In the genomic region with DNA sequence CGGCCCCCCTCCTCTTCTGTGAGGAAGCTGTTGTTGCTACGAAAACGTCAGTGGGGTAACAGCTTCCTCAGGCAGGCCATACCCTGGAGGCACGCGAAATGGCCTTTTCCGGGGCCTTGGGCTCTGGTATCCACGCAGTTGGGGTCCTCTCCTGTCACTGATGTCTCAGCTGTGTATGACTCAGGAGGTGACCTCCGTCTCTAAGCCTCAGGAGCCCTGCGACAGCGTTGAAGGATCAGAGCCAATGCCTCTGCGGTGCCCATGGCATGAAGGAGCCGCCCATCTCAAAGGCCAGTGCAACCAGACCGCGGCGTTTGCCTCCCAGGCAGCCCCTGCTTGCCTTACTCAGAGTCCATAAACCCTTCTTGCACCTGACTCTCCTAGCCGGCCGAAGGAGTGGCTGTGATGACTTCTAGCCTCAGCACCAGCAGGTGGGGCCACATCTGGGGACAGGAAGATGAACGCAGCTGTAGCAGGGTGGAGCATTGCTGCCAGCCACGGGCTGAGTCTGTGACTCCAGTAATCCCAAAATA, we compare ENCODE assay signal across 8 cellular contexts. TPM values are rescaled to one million over a fixed set of nuclear protein-coding genes. Genes with fewer than 3 reads are reported as not detected.
A peak's percentile ranks its signal among the peaks of the same experiment; 100 is the strongest.
DNase-seq lines count a peak whose midpoint lies in the region; ATAC-seq, FAIRE-seq and TF ChIP-seq lines count a peak whose summit lies in the region.

No MANE protein-coding gene starts in this region.

- FAIRE-seq in astrocyte (lab: Jason Lieb, UNC) = no peak

- DNase-seq in AG09309 (ENCODE audit: low read depth) = no peak
- peak; percentile 94 for DNase-seq in NAMALWA (ENCODE audit: low spot score)
- DNase-seq in astrocyte (ENCODE audit: low read depth) = no peak
- DNase-seq in effector CD8-positive, alpha-beta T cell (lab: John Stamatoyannopoulos, UW) = no peak

- H2AFZ ChIP-seq in astrocyte (ENCODE audit: low read depth, low read length) = peak overlapping the region; percentile 59

- ATAC-seq in HG02588 (IDR thresholded peaks at IDR 0.05; ENCODE audit: unreplicated experiment) (peak; percentile 5), GM19467 (IDR thresholded peaks at IDR 0.05; ENCODE audit: unreplicated experiment) (no peak)

- peaks cover 3% of the 10 kb centered on the region for H3K36me3 Mint-ChIP-seq in astrocyte (ENCODE audit: low read depth, unreplicated experiment)

- TF ChIP-seq CTCF in AG09309 (IDR thresholded peaks at IDR 0.05; ENCODE audit: control insufficient read depth, insufficient read depth, low read depth, low read length, missing control alignments) (no peak), astrocyte (IDR thresholded peaks at IDR 0.05; ENCODE audit: insufficient read depth, low read depth, low read length) (no peak)

- H3K36me3 ChIP-seq in astrocyte (ENCODE audit: insufficient read depth, low read length) = no peaks in the 10 kb centered on the region
- H3K36me3 ChIP-seq in mesodermal cell (ENCODE audit: control insufficient read depth, insufficient read depth, low read length) = peaks cover 17% of the 10 kb centered on the region

- H3K4me1 Mint-ChIP-seq in astrocyte (ENCODE audit: low read depth, unreplicated experiment) = peaks cover 4% of the 10 kb centered on the region

- peak; percentile 26 for TF ChIP-seq POLR2A in GM10847 (IDR thresholded peaks at IDR 0.05; ENCODE audit: extremely low read depth, insufficient read length)

- H3K27ac Mint-ChIP-seq in astrocyte (ENCODE audit: unreplicated experiment) = no peak overlapping the region

- peaks cover 19% of the 10 kb centered on the region for H3K4me1 ChIP-seq in astrocyte (ENCODE audit: insufficient read depth, low read length)
- H3K4me1 ChIP-seq in mesodermal cell (ENCODE audit: control insufficient read depth, insufficient read depth, low read length, poor library complexity, severe bottlenecking) = peaks cover 5% of the 10 kb centered on the region

- H3K27me3 ChIP-seq in astrocyte (ENCODE audit: insufficient read depth, low read length) = no peaks in the 10 kb centered on the region

- H3K27ac ChIP-seq in astrocyte (ENCODE audit: low read depth, low read length) (peak overlapping the region; percentile 62), mesodermal cell (ENCODE audit: low read depth, low read length, severe bottlenecking) (peak overlapping the region; percentile 45)

- no peaks in the 10 kb centered on the region for H3K9me3 Mint-ChIP-seq in astrocyte (ENCODE audit: unreplicated experiment)

- H3K4me3 ChIP-seq in AG09309 (ENCODE audit: control insufficient read depth, low read depth, low read length) (peak overlapping the region; percentile 2), astrocyte (ENCODE audit: insufficient read depth, low read depth, low read length) (peak overlapping the region; percentile 70), mesodermal cell (ENCODE audit: extremely low read depth, insufficient read depth, low read length, poor library complexity, severe bottlenecking) (peak overlapping the region; percentile 56)

- peak overlapping the region; percentile 68 for H3K9ac ChIP-seq in astrocyte (ENCODE audit: low read length)

- peak overlapping the region; percentile 20 for H3K4me3 Mint-ChIP-seq in astrocyte (ENCODE audit: unreplicated experiment)

- peak overlapping the region; percentile 97 for H3K4me2 ChIP-seq in astrocyte (ENCODE audit: low read length)

- H4K20me1 ChIP-seq in astrocyte (ENCODE audit: insufficient read depth, low read length) = peaks cover 36% of the 10 kb centered on the region

- peaks cover 14% of the 10 kb centered on the region for H3K79me2 ChIP-seq in astrocyte (ENCODE audit: insufficient read depth, low read length)

- H3K9me3 ChIP-seq in astrocyte (ENCODE audit: insufficient read depth, low read depth, low read length) = no peaks in the 10 kb centered on the region
- H3K9me3 ChIP-seq in mesodermal cell (ENCODE audit: control insufficient read depth, low read length) = no peaks in the 10 kb centered on the region

- no peaks in the 10 kb centered on the region for H3K27me3 Mint-ChIP-seq in astrocyte (ENCODE audit: low read depth, unreplicated experiment)

- 11% methylated on average over 16 to 19 of the region's 19 CpGs for WGBS in mesodermal cell (ENCODE audit: insufficient coverage in 2 of 2), 2 experiments

RNA-seq across cellular contexts. Expression of a gene that starts 1.0 kb away (rescaled TPM):
- 2.3 and 2.8 TPM in 2 replicates for total RNA-seq in astrocyte
- 27.3 TPM for polyA plus RNA-seq in mesodermal cell (2013, experiment 1 of 2)
- polyA plus RNA-seq in mesodermal cell (2013, experiment 2 of 2) = 25.9 TPM

RNA-seq across cellular contexts. Expression of a gene that starts 9.1 kb away (rescaled TPM):
- total RNA-seq in astrocyte = 178 and 196 TPM in 2 replicates
- polyA plus RNA-seq in mesodermal cell (2013, experiment 1 of 2) = 207 TPM
- 180 TPM for polyA plus RNA-seq in mesodermal cell (2013, experiment 2 of 2)

RNA-seq across cellular contexts. Expression of a gene that starts 9.2 kb away (rescaled TPM):
- total RNA-seq in astrocyte = 31.7 and 36.4 TPM in 2 replicates
- polyA plus RNA-seq in mesodermal cell (2013, experiment 1 of 2) = 19.8 TPM
- polyA plus RNA-seq in mesodermal cell (2013, experiment 2 of 2) = 17.9 TPM

RNA-seq across cellular contexts. Expression of a gene that starts 38.8 kb away (rescaled TPM):
- 103 and 106 TPM in 2 replicates for total RNA-seq in astrocyte
- 200 TPM for polyA plus RNA-seq in mesodermal cell (2013, experiment 1 of 2)
- 172 TPM for polyA plus RNA-seq in mesodermal cell (2013, experiment 2 of 2)

RNA-seq across cellular contexts. Expression of a gene that starts 45.0 kb away (rescaled TPM):
- total RNA-seq in astrocyte = 7.8 and 11.3 TPM in 2 replicates
- 23.0 TPM for polyA plus RNA-seq in mesodermal cell (2013, experiment 1 of 2)
- polyA plus RNA-seq in mesodermal cell (2013, experiment 2 of 2) = 16.1 TPM

Comparison
In these comparisons a context has a peak if more than half of its experiments do, and no peak if none do; other contexts are left out.
1. H3K4me3 ChIP-seq: peak in every context shown above with its lines; median percentile 70 in astrocyte; 56 in mesodermal cell; 2 in AG09309.